ENCODE assay signal across 34 cellular contexts in genomic region chr1:204848579-204848978, GRCh38. TPM values are rescaled to one million over a fixed set of nuclear protein-coding genes. Genes with fewer than 3 reads are reported as not detected.
"Had no signal": no experiment of that assay in that cellular context is flagged by ENCODE, and none has a peak within 500 bp of the region (broad histone marks: within the 10 kb centered on the region; RNA-seq: fewer than 3 reads in every experiment).

No MANE protein-coding gene starts in this region.

- H3K4me1 Mint-ChIP-seq: activated CD4-positive, alpha-beta T cell treated with anti-CD3 and anti-CD28 coated beads, Interleukin-2, amount 10 ng/mL, durations not matched to agents 24 days and 14 days; activated naive CD8-positive, alpha-beta T cell treated with anti-CD3 and anti-CD28 coated beads for 36 hours; activated T-helper 17 cell treated with anti-CD3 and anti-CD28 coated beads, Interleukin-2, amount 50 U/mL, for 72 hours; T-cell had no signal

- ATAC-seq: activated CD8-positive, alpha-beta T cell treated with anti-CD3 and anti-CD28 coated beads for 36 hours; activated T-cell treated with anti-CD3 and anti-CD28 coated beads, Interleukin-2, amount 50 U/mL, for 72 hours; activated T-helper 17 cell treated with anti-CD3 and anti-CD28 coated beads, Interleukin-2, amount 50 U/mL, for 72 hours; body of pancreas; PC-3; Right ventricle myocardium inferior; SK-N-SH treated with all-trans-retinoic acid at 6 μM for 48 hours; T-cell; T-helper 17 cell had no signal

- DNase-seq: activated CD4-positive, alpha-beta T cell treated with anti-CD3 and anti-CD28 coated beads, Interleukin-2, amount 10 ng/mL, durations not matched to agents 24 days and 14 days; activated CD4-positive, alpha-beta T cell treated with anti-CD3 and anti-CD28 coated beads, Interleukin-2, amount 50 U/mL, for 4 hours; activated CD8-positive, alpha-beta T cell treated with anti-CD3 and anti-CD28 coated beads for 36 hours; activated effector memory CD4-positive, alpha-beta T cell treated with anti-CD3 and anti-CD28 coated beads, Interleukin-2, amount 50 U/mL, for 16 hours; activated naive CD4-positive, alpha-beta T cell; activated naive CD4-positive, alpha-beta T cell treated with anti-CD3 and anti-CD28 coated beads, Interleukin-2, amount 50 U/mL, for 16 hours; activated naive CD8-positive, alpha-beta T cell treated with anti-CD3 and anti-CD28 coated beads for 36 hours; activated T-cell treated with anti-CD3 and anti-CD28 coated beads, Interleukin-2, amount 50 U/mL, for 1 hour; activated T-cell treated with anti-CD3 and anti-CD28 coated beads, Interleukin-2, amount 50 U/mL, for 72 hours; amygdala; body of pancreas; IMR-90; Karpas-422; KBM-7; NCI-H1105; NCI-H1417 treated with DMSO at 0.1 percent for 48 hours; NCI-H1694 treated with DMSO at 0.1 percent for 48 hours; NCI-H2029; NCI-H345; NCI-H524 treated with DMSO at 0.1 percent for 48 hours; NCI-H748 treated with DMSO at 0.1 percent for 48 hours; NK-92 treated with Interleukin-12 subunit alpha and Interleukin-12 subunit beta, amount 100 ng/mL, for 24 hours; PC-3; SIG-M5; T-cell; T-helper 17 cell; T-helper 9 cell had no signal

- H3K27me3 ChIP-seq: body of pancreas, breast epithelium had no signal

- H3K36me3 ChIP-seq: breast epithelium had no signal

- H3K4me3 ChIP-seq: body of pancreas, breast epithelium had no signal

- H3K4me1 ChIP-seq: breast epithelium had no signal

- H3K9me3 ChIP-seq: body of pancreas, breast epithelium had no signal

- H3K27ac ChIP-seq: body of pancreas, breast epithelium, RWPE1 had no signal

- H3K4me3 Mint-ChIP-seq: activated CD4-positive, alpha-beta T cell treated with anti-CD3 and anti-CD28 coated beads, Interleukin-2, amount 10 ng/mL, durations not matched to agents 24 days and 14 days; activated CD8-positive, alpha-beta T cell treated with anti-CD3 and anti-CD28 coated beads for 36 hours; activated naive CD8-positive, alpha-beta T cell treated with anti-CD3 and anti-CD28 coated beads for 36 hours; activated T-cell treated with anti-CD3 and anti-CD28 coated beads, Interleukin-2, amount 50 U/mL, for 72 hours; activated T-helper 17 cell treated with anti-CD3 and anti-CD28 coated beads, Interleukin-2, amount 50 U/mL, for 72 hours; T-cell; T-helper 17 cell had no signal

- H3K27ac Mint-ChIP-seq: activated CD4-positive, alpha-beta T cell treated with anti-CD3 and anti-CD28 coated beads, Interleukin-2, amount 10 ng/mL, durations not matched to agents 24 days and 14 days; activated CD8-positive, alpha-beta T cell treated with anti-CD3 and anti-CD28 coated beads for 36 hours; activated naive CD8-positive, alpha-beta T cell treated with anti-CD3 and anti-CD28 coated beads for 36 hours; activated T-cell treated with anti-CD3 and anti-CD28 coated beads, Interleukin-2, amount 50 U/mL, for 72 hours; activated T-helper 17 cell treated with anti-CD3 and anti-CD28 coated beads, Interleukin-2, amount 50 U/mL, for 72 hours; T-cell; T-helper 17 cell had no signal

- H3K36me3 Mint-ChIP-seq: activated naive CD8-positive, alpha-beta T cell treated with anti-CD3 and anti-CD28 coated beads for 36 hours; T-cell had no signal

- FAIRE-seq: astrocyte, RCC 7860 had no signal

- H3K9me3 Mint-ChIP-seq: activated CD4-positive, alpha-beta T cell treated with anti-CD3 and anti-CD28 coated beads, Interleukin-2, amount 10 ng/mL, durations not matched to agents 24 days and 14 days; activated CD8-positive, alpha-beta T cell treated with anti-CD3 and anti-CD28 coated beads for 36 hours; activated T-cell treated with anti-CD3 and anti-CD28 coated beads, Interleukin-2, amount 50 U/mL, for 72 hours; activated T-helper 17 cell treated with anti-CD3 and anti-CD28 coated beads, Interleukin-2, amount 50 U/mL, for 72 hours had no signal

RNA-seq across cellular contexts. Expression of gene NFASC, which starts 22.1 kb away (rescaled TPM):
- total RNA-seq: activated CD8-positive, alpha-beta T cell treated with anti-CD3 and anti-CD28 coated beads for 36 hours had no signal
